Comparison of ENCODE assay signal across 7 cellular contexts in the genomic region with DNA sequence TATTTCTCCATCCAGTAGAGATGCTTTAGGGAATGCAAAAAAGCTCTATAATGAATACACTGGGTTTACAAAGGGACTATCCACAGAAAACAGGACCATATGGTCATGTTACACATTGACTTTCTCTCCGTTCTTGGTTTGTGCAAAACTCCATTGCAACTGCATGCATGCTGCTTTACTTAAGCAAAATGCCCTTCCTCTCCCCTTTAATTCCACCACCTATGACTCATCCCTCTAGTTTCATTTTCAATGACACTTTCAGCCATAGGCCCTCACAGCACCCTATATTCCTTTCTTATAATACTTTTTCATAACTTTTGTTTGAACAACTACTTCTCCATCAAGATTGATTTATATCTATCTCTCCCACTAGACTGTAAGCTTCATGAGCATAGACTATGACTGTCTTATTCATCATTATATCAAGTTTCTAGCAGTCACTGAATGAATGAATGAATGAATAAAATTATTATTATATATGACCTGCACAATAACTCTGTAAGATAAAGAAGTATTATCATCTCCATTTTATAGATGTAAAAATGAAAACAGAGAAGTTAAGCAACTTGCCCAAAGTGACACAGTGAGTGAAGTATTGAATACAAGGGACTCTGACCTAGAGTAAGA.
A peak's percentile ranks its signal among the peaks of the same experiment; 100 is the strongest.
DNase-seq lines count a peak whose midpoint lies in the region; ATAC-seq lines count a peak whose summit lies in the region.

No MANE protein-coding gene starts in this region.

- no peak overlapping the region for H3K4me2 ChIP-seq in trophoblast cell (ENCODE audit: low read length)

- H2AFZ ChIP-seq in trophoblast cell (ENCODE audit: insufficient read depth, low read length, poor library complexity) = no peak overlapping the region

- H3K18ac ChIP-seq in trophoblast cell (ENCODE audit: low read length) = no peak overlapping the region

- H4K12ac ChIP-seq in trophoblast cell (ENCODE audit: low read depth, low read length) = no peak overlapping the region

- H3K27ac ChIP-seq in SJSA1 = peak overlapping the region; percentile 20; the same call in 1 of the 2 replicates
- peak overlapping the region; percentile 95 for H3K27ac ChIP-seq in trophoblast cell (ENCODE audit: low read depth, low read length)

- no peaks in the 10 kb centered on the region for H3K27me3 ChIP-seq in SJSA1 (replicated peaks)
- H3K27me3 ChIP-seq in trophoblast cell (ENCODE audit: insufficient read depth, low read length) = no peaks in the 10 kb centered on the region

- no peak overlapping the region for H2BK5ac ChIP-seq in trophoblast cell (ENCODE audit: low read depth, low read length, poor library complexity)

- H3K36me3 ChIP-seq in SJSA1 (no peaks in the 10 kb centered on the region), trophoblast cell (ENCODE audit: control insufficient read depth in 1 of 2, insufficient read depth in 2 of 2, low read length in 2 of 2) (peaks cover 0 to 2% of the 10 kb centered on the region in 2 experiments)

- no peak overlapping the region for H3K23ac ChIP-seq in trophoblast cell (ENCODE audit: low read length)

- H2BK120ac ChIP-seq in trophoblast cell (ENCODE audit: insufficient read depth, low read length, poor library complexity) = no peak overlapping the region

- no peak overlapping the region for H3K9ac ChIP-seq in trophoblast cell (ENCODE audit: low read length)

- ATAC-seq in GM19351 (IDR thresholded peaks at IDR 0.05; ENCODE audit: unreplicated experiment) = peak; percentile 94
- peak; percentile 87 for ATAC-seq in HG02970 (IDR thresholded peaks at IDR 0.05; ENCODE audit: low FRiP score, unreplicated experiment)

- H3K79me2 ChIP-seq in trophoblast cell (ENCODE audit: control insufficient read depth, insufficient read depth, low read length, poor library complexity) = peaks cover 1% of the 10 kb centered on the region

- H3K79me1 ChIP-seq in trophoblast cell (ENCODE audit: low read length) = peaks cover 25% of the 10 kb centered on the region

- no peak overlapping the region for H4K8ac ChIP-seq in trophoblast cell (ENCODE audit: low read depth, low read length)

- no peak overlapping the region for H3K4ac ChIP-seq in trophoblast cell (ENCODE audit: low read depth, low read length)

- WGBS in trophoblast cell (ENCODE audit: extremely low coverage, insufficient coverage, insufficient read length) = no CpG with 5 or more reads among the region's 1 CpG

- H3K4me3 ChIP-seq in SJSA1 (no peak overlapping the region), trophoblast cell (ENCODE audit: low read depth, low read length) (no peak overlapping the region)

- DNase-seq in SJSA1 (ENCODE audit: low read depth in 1 of 2, low spot score in 2 of 2) = peak in 1 of 2 experiments; percentile 50
- peak in 1 of 2 donors; percentile 16 for DNase-seq in trophoblast cell
- no peak for DNase-seq in NCI-H2196 treated with DMSO at 0.1 percent for 48 hours (lab: John Stamatoyannopoulos, UW; ENCODE audit: unreplicated experiment)
- DNase-seq in stimulated activated CD4-positive, alpha-beta T cell treated with anti-CD3 and anti-CD28 coated beads, Interleukin-15, amount 100 ng/mL, for 24 hours = no peak
- no peak for DNase-seq in activated naive CD4-positive, alpha-beta T cell treated with Interleukin-2 at 50 U/mL for 16 hours

- no peak overlapping the region for H4K91ac ChIP-seq in trophoblast cell (ENCODE audit: low read depth, low read length)

- H2AK5ac ChIP-seq in trophoblast cell (ENCODE audit: low read length) = no peak overlapping the region

- no peak overlapping the region for H2BK12ac ChIP-seq in trophoblast cell (ENCODE audit: low read length)

- peaks cover 44% of the 10 kb centered on the region for H3K4me1 ChIP-seq in SJSA1 (replicated peaks)
- peaks cover 9 to 18% of the 10 kb centered on the region in 2 experiments for H3K4me1 ChIP-seq in trophoblast cell (ENCODE audit: control insufficient read depth in 1 of 2, insufficient read depth in 2 of 2, low read length in 2 of 2)

- no peak overlapping the region for H3K14ac ChIP-seq in trophoblast cell (ENCODE audit: low read length)

- H3K9me3 ChIP-seq in SJSA1 (replicated peaks) (no peaks in the 10 kb centered on the region), trophoblast cell (ENCODE audit: insufficient read depth, low read depth, low read length) (peaks cover 2% of the 10 kb centered on the region)
